In the genomic region with DNA sequence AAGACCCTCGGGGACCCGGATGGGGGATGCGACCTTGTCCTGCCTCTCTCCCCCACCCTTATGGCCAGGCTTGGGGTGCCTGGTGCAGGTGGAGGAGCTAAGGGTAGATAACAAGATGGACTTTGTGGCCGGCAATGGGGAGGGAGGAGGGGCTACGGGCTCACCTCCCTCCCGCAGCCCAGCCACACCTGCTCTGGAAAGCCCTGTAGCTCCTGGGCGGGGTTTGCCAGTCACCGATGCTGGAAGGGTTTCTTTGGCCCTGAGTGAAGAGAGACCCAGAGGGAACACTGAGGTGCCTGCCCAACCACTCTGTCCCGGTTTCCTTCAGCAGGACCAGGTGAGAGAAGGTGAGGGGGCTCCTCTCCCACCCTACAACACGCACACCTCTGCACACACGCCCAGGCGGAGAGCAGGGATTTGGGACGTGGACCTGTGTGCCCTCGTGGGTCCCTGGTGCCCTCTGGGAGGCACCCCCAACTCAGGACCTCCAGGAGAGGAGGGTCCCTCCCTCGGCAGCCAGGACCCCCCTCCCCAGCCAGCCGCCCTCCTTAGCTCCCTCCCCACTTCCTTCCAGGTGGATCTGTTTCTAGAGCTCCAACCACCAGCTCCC, we compare ENCODE assay signal across 10 cellular contexts. TPM values are rescaled to one million over a fixed set of nuclear protein-coding genes. Genes with fewer than 3 reads are reported as not detected.
A peak's percentile ranks its signal among the peaks of the same experiment; 100 is the strongest.
DNase-seq lines count a peak whose midpoint lies in the region; ATAC-seq, FAIRE-seq and TF ChIP-seq lines count a peak whose summit lies in the region.
"Had no signal": no experiment of that assay in that cellular context is flagged by ENCODE, and none has a peak within 500 bp of the region (broad histone marks: within the 10 kb centered on the region; RNA-seq: fewer than 3 reads in every experiment).

Gene FUT2, plus strand, starts transcription at position 229 of the 610 bp plus-strand sequence. CDS start 6,986 bp downstream, outside the sequence.

- H3K36me3 Mint-ChIP-seq in activated naive CD4-positive, alpha-beta T cell treated with anti-CD3 and anti-CD28 coated beads, Interleukin-2, amount 10 ng/mL, durations not matched to agents 7 days and 5 days, result peaks cover under 1% of the 10 kb centered on the region

- TF ChIP-seq POLR2A in breast epithelium (IDR thresholded peaks at IDR 0.05), result no peak

- H3K4me3 ChIP-seq in breast epithelium, result peak within 1 kb of the TSS; percentile 10 to 60 (median 44)
- peak within 1 kb of the TSS; percentile 41 for H3K4me3 ChIP-seq in lower lobe of right lung
- peak within 1 kb of the TSS; percentile 35 for H3K4me3 ChIP-seq in upper lobe of right lung
- H3K4me3 ChIP-seq in kidney (ENCODE audit: low read length in 2 of 2), result peak within 1 kb of the TSS in 1 of 2 donors; percentile 32

- CTCF ChIA-PET in activated naive CD4-positive, alpha-beta T cell treated with anti-CD3 and anti-CD28 coated beads, Interleukin-2, amount 10 ng/mL, durations not matched to agents 7 days and 5 days (lab: Charles Lee), result no interaction called here

- peak; percentile 72 for ATAC-seq in lower lobe of right lung
- peak; percentile 72 for ATAC-seq in upper lobe of right lung

- H3K36me3 ChIP-seq in breast epithelium, result no peaks in the 10 kb centered on the region
- no peaks in the 10 kb centered on the region for H3K36me3 ChIP-seq in lower lobe of right lung
- no peaks in the 10 kb centered on the region for H3K36me3 ChIP-seq in upper lobe of right lung
- no peaks in the 10 kb centered on the region for H3K36me3 ChIP-seq in kidney (ENCODE audit: control insufficient read depth in 1 of 2, insufficient read depth in 2 of 2, low read length in 2 of 2)

- DNase-seq in activated naive CD4-positive, alpha-beta T cell treated with anti-CD3 and anti-CD28 coated beads, Interleukin-2, amount 10 ng/mL, durations not matched to agents 7 days and 5 days, result no peak
- DNase-seq in activated naive CD4-positive, alpha-beta T cell (lab: John Stamatoyannopoulos, UW), result no peak
- DNase-seq in breast epithelium (ENCODE audit: low spot score in 2 of 2) (no peak), lower lobe of right lung (no peak), upper lobe of right lung (no peak), head of caudate nucleus (no peak), dermis blood vessel endothelial cell (no peak), kidney (no peak)
- DNase-seq: left cardiac atrium had no signal

- no peak within 1 kb of the TSS for H3K27ac Mint-ChIP-seq in activated naive CD4-positive, alpha-beta T cell treated with anti-CD3 and anti-CD28 coated beads, Interleukin-2, amount 10 ng/mL, durations not matched to agents 7 days and 5 days

- intact Hi-C loops in breast epithelium (cut with DNase I; ENCODE audit: low total_unique reads), result loop anchor here (2.0 kb wide), 1 partner anchor 73 kb away; no protein-coding TSS in a partner anchor
- intact Hi-C loops in lower lobe of right lung (cut with DNase I), result no loop called here
- intact Hi-C loops in upper lobe of right lung (cut with DNase I), result no loop called here
- intact Hi-C loops in head of caudate nucleus (cut with DNase I), result no loop called here
- intact Hi-C loops in kidney (cut with DNase I), result no loop called here

- H3K9me3 ChIP-seq in breast epithelium (no peaks in the 10 kb centered on the region), lower lobe of right lung (no peaks in the 10 kb centered on the region), upper lobe of right lung (no peaks in the 10 kb centered on the region), kidney (ENCODE audit: control insufficient read depth in 1 of 2, low read length in 2 of 2) (no peaks in the 10 kb centered on the region)

- H3K9ac ChIP-seq in kidney (ENCODE audit: low read length in 2 of 2), result no peak within 1 kb of the TSS

- no peaks in the 10 kb centered on the region for H3K9me3 Mint-ChIP-seq in activated naive CD4-positive, alpha-beta T cell treated with anti-CD3 and anti-CD28 coated beads, Interleukin-2, amount 10 ng/mL, durations not matched to agents 7 days and 5 days

- H3K27me3 ChIP-seq in breast epithelium, result no peaks in the 10 kb centered on the region
- H3K27me3 ChIP-seq in lower lobe of right lung (ENCODE audit: low read depth), result peaks cover 11% of the 10 kb centered on the region
- no peaks in the 10 kb centered on the region for H3K27me3 ChIP-seq in upper lobe of right lung

- H3K4me3 Mint-ChIP-seq in activated naive CD4-positive, alpha-beta T cell treated with anti-CD3 and anti-CD28 coated beads, Interleukin-2, amount 10 ng/mL, durations not matched to agents 7 days and 5 days, result peak within 1 kb of the TSS; percentile 21

- peaks cover 40% of the 10 kb centered on the region for H3K27me3 Mint-ChIP-seq in activated naive CD4-positive, alpha-beta T cell treated with anti-CD3 and anti-CD28 coated beads, Interleukin-2, amount 10 ng/mL, durations not matched to agents 7 days and 5 days

- H3K27ac ChIP-seq in breast epithelium, result peak within 1 kb of the TSS; percentile 72 to 75
- peak within 1 kb of the TSS; percentile 46 for H3K27ac ChIP-seq in lower lobe of right lung
- peak within 1 kb of the TSS; percentile 24 for H3K27ac ChIP-seq in upper lobe of right lung
- H3K27ac ChIP-seq in kidney (ENCODE audit: low read depth in 2 of 2, low read length in 2 of 2), result no peak within 1 kb of the TSS
- H3K27ac ChIP-seq: C4-2B had no signal

- no peaks in the 10 kb centered on the region for H3K4me1 ChIP-seq in breast epithelium
- H3K4me1 ChIP-seq in lower lobe of right lung, result peaks cover 9% of the 10 kb centered on the region
- peaks cover 11% of the 10 kb centered on the region for H3K4me1 ChIP-seq in upper lobe of right lung
- peaks cover 0 to 2% of the 10 kb centered on the region in 2 donors for H3K4me1 ChIP-seq in kidney (ENCODE audit: control insufficient read depth in 1 of 2, insufficient read depth in 1 of 2, low read depth in 1 of 2, low read length in 2 of 2)

- no peak for FAIRE-seq in kidney (lab: Jason Lieb, UNC)

- H3K4me1 Mint-ChIP-seq in activated naive CD4-positive, alpha-beta T cell treated with anti-CD3 and anti-CD28 coated beads, Interleukin-2, amount 10 ng/mL, durations not matched to agents 7 days and 5 days, result peaks cover 10% of the 10 kb centered on the region

- no peak for TF ChIP-seq CTCF in breast epithelium (IDR thresholded peaks at IDR 0.05)
- TF ChIP-seq CTCF in lower lobe of right lung (IDR thresholded peaks at IDR 0.05), result no peak
- no peak for TF ChIP-seq CTCF in upper lobe of right lung (IDR thresholded peaks at IDR 0.05)
- no peak for TF ChIP-seq CTCF in kidney (IDR thresholded peaks at IDR 0.05; ENCODE audit: borderline replicate concordance, extremely low read depth, insufficient read depth)

RNA-seq across cellular contexts. Expression of gene FUT2, which starts in this region (rescaled TPM):
- total RNA-seq in breast epithelium (1 to 10 TPM in 2 of 3 donors, not detected in 1; 2.6 to 5.9 TPM), lower lobe of right lung (1.2 TPM), upper lobe of right lung (0.81 TPM), dermis blood vessel endothelial cell (not detected in 2 replicates), kidney (5.8 TPM)
- polyA plus RNA-seq in kidney (ENCODE audit: insufficient read depth, low read depth, low replicate concordance), result 0.28 TPM
- total RNA-seq: left cardiac atrium had no signal

Comparison
In these comparisons a context has a peak if more than half of its experiments do, and no peak if none do; other contexts are left out.
1. Peak in ATAC-seq, H3K4me3 ChIP-seq and H3K27ac ChIP-seq in upper lobe of right lung; RNA of the gene not detected or under 1 TPM.
2. H3K27ac ChIP-seq: peak in breast epithelium (2 of 2) and lower lobe of right lung (single experiment); none in kidney (0 of 2).